27 cellular contexts compared by ENCODE assay signal in the genomic region with DNA sequence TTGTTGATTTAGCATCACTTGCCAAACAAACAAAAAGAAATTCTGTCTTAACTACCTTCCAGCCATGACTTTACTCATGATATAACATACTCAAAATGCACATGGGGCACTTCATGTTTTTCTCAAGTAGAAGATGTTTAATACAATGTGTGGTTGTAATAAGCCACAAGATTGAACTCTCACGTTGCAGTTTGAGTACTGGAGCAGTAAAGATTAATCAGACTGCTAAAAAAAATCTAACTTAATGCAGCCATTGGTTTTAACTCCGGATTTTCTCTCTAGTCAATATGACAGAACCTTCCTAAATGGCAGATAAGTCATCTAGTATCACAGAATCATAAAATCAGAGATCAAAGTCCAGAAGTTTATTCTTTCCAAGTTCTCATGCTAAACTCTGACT.
A peak's percentile ranks its signal among the peaks of the same experiment; 100 is the strongest.
DNase-seq lines count a peak whose midpoint lies in the region; ATAC-seq and TF ChIP-seq lines count a peak whose summit lies in the region.
"Had no signal": no experiment of that assay in that cellular context is flagged by ENCODE, and none has a peak within 500 bp of the region (broad histone marks: within the 10 kb centered on the region; RNA-seq: fewer than 3 reads in every experiment).

No MANE protein-coding gene starts in this region.

- peaks cover 58% of the 10 kb centered on the region for H3K4me1 ChIP-seq in CD8-positive, alpha-beta T cell (ENCODE audit: insufficient read depth, low read length)
- peaks cover 34 to 42% of the 10 kb centered on the region in 2 donors for H3K4me1 ChIP-seq in naive thymus-derived CD4-positive, alpha-beta T cell (ENCODE audit: control insufficient read depth in 2 of 2, insufficient read depth in 2 of 2, low read length in 2 of 2)
- H3K4me1 ChIP-seq: ascending aorta had no signal

- intact Hi-C loops in activated CD8-positive, alpha-beta T cell treated with anti-CD3 and anti-CD28 coated beads for 36 hours (cut with micrococcal nuclease) = no loop called here
- intact Hi-C loops in CD8-positive, alpha-beta T cell (cut with DNase I, micrococcal nuclease) = no loop called here
- intact Hi-C loops in naive thymus-derived CD4-positive, alpha-beta T cell (cut with micrococcal nuclease) = no loop called here

- POLR2A ChIA-PET in activated CD8-positive, alpha-beta T cell treated with anti-CD3 and anti-CD28 coated beads for 36 hours (lab: Charles Lee) = interaction anchor here (1.2 kb wide), 1 partner anchor 39 kb away, joined by 4 read pairs; no protein-coding TSS in a partner anchor
- POLR2A ChIA-PET in activated CD8-positive, alpha-beta T cell treated with anti-CD3 and anti-CD28 coated beads, Interleukin-2, amount 10 ng/mL, durations not matched to agents 7 days and 5 days (lab: Charles Lee) = no interaction called here
- POLR2A ChIA-PET in CD8-positive, alpha-beta T cell (lab: Charles Lee) = interaction anchor here (1.5 kb wide), 1 partner anchor 18 kb away, joined by 3 read pairs; no protein-coding TSS in a partner anchor
- POLR2A ChIA-PET in activated CD4-positive, alpha-beta memory T cell treated with anti-CD3 and anti-CD28 coated beads, Interleukin-2, amount 10 ng/mL, durations not matched to agents 7 days and 5 days (lab: Charles Lee) = no interaction called here
- POLR2A ChIA-PET in naive thymus-derived CD4-positive, alpha-beta T cell (lab: Charles Lee) = interaction anchor here (0.9 kb wide), 1 partner anchor 58 kb away, joined by 3 read pairs; no protein-coding TSS in a partner anchor

- no peaks in the 10 kb centered on the region for H3K9me3 Mint-ChIP-seq in activated CD8-positive, alpha-beta T cell treated with anti-CD3 and anti-CD28 coated beads for 36 hours
- H3K9me3 Mint-ChIP-seq in activated CD8-positive, alpha-beta T cell treated with anti-CD3 and anti-CD28 coated beads, Interleukin-2, amount 10 ng/mL, durations not matched to agents 7 days and 5 days (ENCODE audit: insufficient read depth) = no peaks in the 10 kb centered on the region
- H3K9me3 Mint-ChIP-seq in CD8-positive, alpha-beta T cell = no peaks in the 10 kb centered on the region
- H3K9me3 Mint-ChIP-seq in activated CD4-positive, alpha-beta memory T cell treated with anti-CD3 and anti-CD28 coated beads, Interleukin-2, amount 10 ng/mL, durations not matched to agents 7 days and 5 days = no peaks in the 10 kb centered on the region
- peaks cover 0 to 1% (median 0%) of the 10 kb centered on the region in 11 donors for H3K9me3 Mint-ChIP-seq in naive thymus-derived CD4-positive, alpha-beta T cell
- H3K9me3 Mint-ChIP-seq in nephron progenitor cell = peaks cover 57% of the 10 kb centered on the region
- H3K9me3 Mint-ChIP-seq: activated naive CD4-positive, alpha-beta T cell treated with anti-CD3 and anti-CD28 coated beads, Interleukin-2, amount 10 ng/mL, durations not matched to agents 7 days and 5 days; CD4-positive, alpha-beta memory T cell had no signal

- no peak overlapping the region for H3K27ac ChIP-seq in CD8-positive, alpha-beta T cell (ENCODE audit: low read depth, low read length)
- H3K27ac ChIP-seq in naive thymus-derived CD4-positive, alpha-beta T cell (ENCODE audit: low read depth, low read length) = no peak overlapping the region
- H3K27ac ChIP-seq: ascending aorta, skin epidermis, thoracic aorta, WERI-Rb-1 had no signal

- CTCF ChIA-PET in activated CD8-positive, alpha-beta T cell treated with anti-CD3 and anti-CD28 coated beads for 36 hours (lab: Charles Lee) = interaction anchor here (1.0 kb wide), 1 partner anchor 29 kb away, joined by 6 read pairs; no protein-coding TSS in a partner anchor
- CTCF ChIA-PET in activated CD8-positive, alpha-beta T cell treated with anti-CD3 and anti-CD28 coated beads, Interleukin-2, amount 10 ng/mL, durations not matched to agents 7 days and 5 days (lab: Charles Lee) = interaction anchor here (1.5 kb wide), 1 partner anchor 71 kb away, joined by 4 read pairs; no protein-coding TSS in a partner anchor
- CTCF ChIA-PET in CD8-positive, alpha-beta T cell (lab: Charles Lee) = no interaction called here
- CTCF ChIA-PET in activated CD4-positive, alpha-beta memory T cell treated with anti-CD3 and anti-CD28 coated beads, Interleukin-2, amount 10 ng/mL, durations not matched to agents 7 days and 5 days (lab: Charles Lee) = no interaction called here
- CTCF ChIA-PET in naive thymus-derived CD4-positive, alpha-beta T cell (lab: Charles Lee) = interaction anchor here (1.4 kb wide), 1 partner anchor 29 kb away, joined by 3 read pairs; no protein-coding TSS in a partner anchor

- no peak for TF ChIP-seq CTCF in activated CD8-positive, alpha-beta T cell treated with anti-CD3 and anti-CD28 coated beads for 36 hours (IDR thresholded peaks at IDR 0.05)
- TF ChIP-seq CTCF in CD8-positive, alpha-beta T cell (IDR thresholded peaks at IDR 0.05) = no peak
- TF ChIP-seq CTCF in nephron progenitor cell (IDR thresholded peaks at IDR 0.05) = no peak

- H3K27me3 ChIP-seq in CD8-positive, alpha-beta T cell (ENCODE audit: insufficient read depth, low read length) = no peaks in the 10 kb centered on the region
- no peaks in the 10 kb centered on the region for H3K27me3 ChIP-seq in naive thymus-derived CD4-positive, alpha-beta T cell (ENCODE audit: control insufficient read depth in 2 of 2, insufficient read depth in 2 of 2, low read length in 2 of 2)
- H3K27me3 ChIP-seq: ascending aorta, MG63 had no signal

- peaks cover 62% of the 10 kb centered on the region for H3K4me1 Mint-ChIP-seq in activated CD8-positive, alpha-beta T cell treated with anti-CD3 and anti-CD28 coated beads for 36 hours (ENCODE audit: low read depth)
- H3K4me1 Mint-ChIP-seq in activated CD8-positive, alpha-beta T cell treated with anti-CD3 and anti-CD28 coated beads, Interleukin-2, amount 10 ng/mL, durations not matched to agents 7 days and 5 days (ENCODE audit: low read depth) = peaks cover 60% of the 10 kb centered on the region
- peaks cover 61% of the 10 kb centered on the region for H3K4me1 Mint-ChIP-seq in CD8-positive, alpha-beta T cell (ENCODE audit: low read depth)
- H3K4me1 Mint-ChIP-seq in activated CD4-positive, alpha-beta memory T cell treated with anti-CD3 and anti-CD28 coated beads, Interleukin-2, amount 10 ng/mL, durations not matched to agents 7 days and 5 days = peaks cover 63% of the 10 kb centered on the region
- peaks cover 17 to 77% (median 62%) of the 10 kb centered on the region in 7 donors for H3K4me1 Mint-ChIP-seq in naive thymus-derived CD4-positive, alpha-beta T cell
- peaks cover 26% of the 10 kb centered on the region for H3K4me1 Mint-ChIP-seq in nephron progenitor cell

- no peaks in the 10 kb centered on the region for H3K27me3 Mint-ChIP-seq in activated CD8-positive, alpha-beta T cell treated with anti-CD3 and anti-CD28 coated beads for 36 hours
- no peaks in the 10 kb centered on the region for H3K27me3 Mint-ChIP-seq in activated CD8-positive, alpha-beta T cell treated with anti-CD3 and anti-CD28 coated beads, Interleukin-2, amount 10 ng/mL, durations not matched to agents 7 days and 5 days (ENCODE audit: low read depth)
- no peaks in the 10 kb centered on the region for H3K27me3 Mint-ChIP-seq in CD8-positive, alpha-beta T cell (ENCODE audit: low read depth)
- no peaks in the 10 kb centered on the region for H3K27me3 Mint-ChIP-seq in activated CD4-positive, alpha-beta memory T cell treated with anti-CD3 and anti-CD28 coated beads, Interleukin-2, amount 10 ng/mL, durations not matched to agents 7 days and 5 days
- H3K27me3 Mint-ChIP-seq in naive thymus-derived CD4-positive, alpha-beta T cell = no peaks in the 10 kb centered on the region
- no peaks in the 10 kb centered on the region for H3K27me3 Mint-ChIP-seq in nephron progenitor cell (ENCODE audit: low read depth, poor library complexity)
- H3K27me3 Mint-ChIP-seq: activated naive CD4-positive, alpha-beta T cell treated with anti-CD3 and anti-CD28 coated beads, Interleukin-2, amount 10 ng/mL, durations not matched to agents 7 days and 5 days; CD4-positive, alpha-beta memory T cell had no signal

- DNase-seq in activated CD8-positive, alpha-beta T cell treated with anti-CD3 and anti-CD28 coated beads for 36 hours = no peak
- DNase-seq in activated CD8-positive, alpha-beta T cell treated with anti-CD3 and anti-CD28 coated beads, Interleukin-2, amount 10 ng/mL, durations not matched to agents 7 days and 5 days = no peak
- DNase-seq in CD8-positive, alpha-beta T cell = no peak
- DNase-seq in activated CD4-positive, alpha-beta memory T cell treated with anti-CD3 and anti-CD28 coated beads, Interleukin-2, amount 10 ng/mL, durations not matched to agents 7 days and 5 days = no peak
- DNase-seq in naive thymus-derived CD4-positive, alpha-beta T cell = no peak
- DNase-seq in nephron progenitor cell (no peak), DMS 273 treated with DMSO at 0.1 percent for 48 hours (lab: John Stamatoyannopoulos, UW) (no peak)
- DNase-seq: activated CD4-positive, alpha-beta T cell treated with anti-CD3 and anti-CD28 coated beads, Interleukin-2, amount 50 U/mL, for 1 hour; activated naive CD4-positive, alpha-beta T cell treated with anti-CD3 and anti-CD28 coated beads, Interleukin-2, amount 10 ng/mL, durations not matched to agents 7 days and 5 days; CD4-positive, alpha-beta memory T cell; cortex of kidney; effector memory CD4-positive, alpha-beta T cell; MG63; NCI-H1105; NCI-H187; NCI-H2171 treated with DMSO at 0.1 percent for 48 hours; NCI-H510A treated with DMSO at 0.1 percent for 48 hours; SIG-M5; stimulated activated naive CD4-positive, alpha-beta T cell treated with Interleukin-2 at 50 U/mL for 16 hours; WERI-Rb-1 had no signal

- peaks cover 25% of the 10 kb centered on the region for H3K36me3 Mint-ChIP-seq in activated CD8-positive, alpha-beta T cell treated with anti-CD3 and anti-CD28 coated beads for 36 hours (ENCODE audit: low read depth)
- H3K36me3 Mint-ChIP-seq in activated CD8-positive, alpha-beta T cell treated with anti-CD3 and anti-CD28 coated beads, Interleukin-2, amount 10 ng/mL, durations not matched to agents 7 days and 5 days (ENCODE audit: low read depth) = peaks cover 33% of the 10 kb centered on the region
- peaks cover 24% of the 10 kb centered on the region for H3K36me3 Mint-ChIP-seq in CD8-positive, alpha-beta T cell
- peaks cover 19% of the 10 kb centered on the region for H3K36me3 Mint-ChIP-seq in activated CD4-positive, alpha-beta memory T cell treated with anti-CD3 and anti-CD28 coated beads, Interleukin-2, amount 10 ng/mL, durations not matched to agents 7 days and 5 days (ENCODE audit: low read depth)
- H3K36me3 Mint-ChIP-seq in naive thymus-derived CD4-positive, alpha-beta T cell = peaks cover 0 to 13% (median 0%) of the 10 kb centered on the region in 5 donors
- no peaks in the 10 kb centered on the region for H3K36me3 Mint-ChIP-seq in nephron progenitor cell (ENCODE audit: low read depth)

- H3K36me3 ChIP-seq in CD8-positive, alpha-beta T cell (ENCODE audit: insufficient read depth, low read length) = no peaks in the 10 kb centered on the region
- no peaks in the 10 kb centered on the region for H3K36me3 ChIP-seq in naive thymus-derived CD4-positive, alpha-beta T cell (ENCODE audit: control insufficient read depth in 2 of 3, insufficient read depth in 3 of 3, low read length in 3 of 3)
- H3K36me3 ChIP-seq: ascending aorta, HAP-1, MG63, thoracic aorta, WERI-Rb-1 had no signal

- H3K4me3 Mint-ChIP-seq in activated CD8-positive, alpha-beta T cell treated with anti-CD3 and anti-CD28 coated beads for 36 hours = no peak overlapping the region
- no peak overlapping the region for H3K4me3 Mint-ChIP-seq in activated CD8-positive, alpha-beta T cell treated with anti-CD3 and anti-CD28 coated beads, Interleukin-2, amount 10 ng/mL, durations not matched to agents 7 days and 5 days
- no peak overlapping the region for H3K4me3 Mint-ChIP-seq in CD8-positive, alpha-beta T cell
- H3K4me3 Mint-ChIP-seq in activated CD4-positive, alpha-beta memory T cell treated with anti-CD3 and anti-CD28 coated beads, Interleukin-2, amount 10 ng/mL, durations not matched to agents 7 days and 5 days = no peak overlapping the region
- peak overlapping the region in 1 of 10 donors; percentile 40 for H3K4me3 Mint-ChIP-seq in naive thymus-derived CD4-positive, alpha-beta T cell
- H3K4me3 Mint-ChIP-seq in nephron progenitor cell = no peak overlapping the region
- H3K4me3 Mint-ChIP-seq: activated naive CD4-positive, alpha-beta T cell treated with anti-CD3 and anti-CD28 coated beads, Interleukin-2, amount 10 ng/mL, durations not matched to agents 7 days and 5 days had no signal

- no peaks in the 10 kb centered on the region for H3K9me3 ChIP-seq in CD8-positive, alpha-beta T cell (ENCODE audit: low read length)
- H3K9me3 ChIP-seq in naive thymus-derived CD4-positive, alpha-beta T cell (ENCODE audit: control insufficient read depth in 2 of 3, low read length in 3 of 3) = no peaks in the 10 kb centered on the region
- H3K9me3 ChIP-seq: ascending aorta, HAP-1, MG63, thoracic aorta had no signal

- ATAC-seq in activated CD8-positive, alpha-beta T cell treated with anti-CD3 and anti-CD28 coated beads for 36 hours = peak; percentile 4
- no peak for ATAC-seq in activated CD8-positive, alpha-beta T cell treated with anti-CD3 and anti-CD28 coated beads, Interleukin-2, amount 10 ng/mL, durations not matched to agents 7 days and 5 days
- no peak for ATAC-seq in CD8-positive, alpha-beta T cell
- no peak for ATAC-seq in naive thymus-derived CD4-positive, alpha-beta T cell
- ATAC-seq in GM19467 (IDR thresholded peaks at IDR 0.05; ENCODE audit: unreplicated experiment) = no peak
- ATAC-seq: K562, left lobe of liver had no signal

- H3K27ac Mint-ChIP-seq in activated CD8-positive, alpha-beta T cell treated with anti-CD3 and anti-CD28 coated beads for 36 hours = peak overlapping the region; percentile 76
- no peak overlapping the region for H3K27ac Mint-ChIP-seq in activated CD8-positive, alpha-beta T cell treated with anti-CD3 and anti-CD28 coated beads, Interleukin-2, amount 10 ng/mL, durations not matched to agents 7 days and 5 days
- peak overlapping the region; percentile 18 for H3K27ac Mint-ChIP-seq in CD8-positive, alpha-beta T cell
- H3K27ac Mint-ChIP-seq in activated CD4-positive, alpha-beta memory T cell treated with anti-CD3 and anti-CD28 coated beads, Interleukin-2, amount 10 ng/mL, durations not matched to agents 7 days and 5 days = peak overlapping the region; percentile 26
- H3K27ac Mint-ChIP-seq in naive thymus-derived CD4-positive, alpha-beta T cell = peak overlapping the region in 6 of 9 donors; percentile 3 to 72 (median 30)
- H3K27ac Mint-ChIP-seq in nephron progenitor cell = no peak overlapping the region
- H3K27ac Mint-ChIP-seq: activated naive CD4-positive, alpha-beta T cell treated with anti-CD3 and anti-CD28 coated beads, Interleukin-2, amount 10 ng/mL, durations not matched to agents 7 days and 5 days had no signal

- H3K4me3 ChIP-seq in CD8-positive, alpha-beta T cell (ENCODE audit: low read depth, low read length) = no peak overlapping the region
- no peak overlapping the region for H3K4me3 ChIP-seq in naive thymus-derived CD4-positive, alpha-beta T cell (ENCODE audit: low read length)
- H3K4me3 ChIP-seq: ascending aorta, HAP-1, K562, MG63, skin epidermis, thoracic aorta had no signal

Comparison
In these comparisons a context has a peak if more than half of its experiments do, and no peak if none do; other contexts are left out.
1. H3K27ac Mint-ChIP-seq: peak in activated CD8-positive, alpha-beta T cell treated with anti-CD3 and anti-CD28 coated beads for 36 hours (single experiment), CD8-positive, alpha-beta T cell (single experiment), activated CD4-positive, alpha-beta memory T cell treated with anti-CD3 and anti-CD28 coated beads, Interleukin-2, amount 10 ng/mL, durations not matched to agents 7 days and 5 days (single experiment) and naive thymus-derived CD4-positive, alpha-beta T cell (6 of 9); none in activated CD8-positive, alpha-beta T cell treated with anti-CD3 and anti-CD28 coated beads, Interleukin-2, amount 10 ng/mL, durations not matched to agents 7 days and 5 days (single experiment) and nephron progenitor cell (single experiment).
2. POLR2A ChIA-PET loops: an anchor here in activated CD8-positive, alpha-beta T cell treated with anti-CD3 and anti-CD28 coated beads for 36 hours (1.2 kb wide), CD8-positive, alpha-beta T cell (1.5 kb wide) and naive thymus-derived CD4-positive, alpha-beta T cell (0.9 kb wide); none called in activated CD8-positive, alpha-beta T cell treated with anti-CD3 and anti-CD28 coated beads, Interleukin-2, amount 10 ng/mL, durations not matched to agents 7 days and 5 days and activated CD4-positive, alpha-beta memory T cell treated with anti-CD3 and anti-CD28 coated beads, Interleukin-2, amount 10 ng/mL, durations not matched to agents 7 days and 5 days.
3. CTCF ChIA-PET loops: an anchor here in activated CD8-positive, alpha-beta T cell treated with anti-CD3 and anti-CD28 coated beads for 36 hours (1.0 kb wide), activated CD8-positive, alpha-beta T cell treated with anti-CD3 and anti-CD28 coated beads, Interleukin-2, amount 10 ng/mL, durations not matched to agents 7 days and 5 days (1.5 kb wide) and naive thymus-derived CD4-positive, alpha-beta T cell (1.4 kb wide); none called in CD8-positive, alpha-beta T cell and activated CD4-positive, alpha-beta memory T cell treated with anti-CD3 and anti-CD28 coated beads, Interleukin-2, amount 10 ng/mL, durations not matched to agents 7 days and 5 days.